Comparison of ENCODE assay signal across 1 cellular context in the genomic region with DNA sequence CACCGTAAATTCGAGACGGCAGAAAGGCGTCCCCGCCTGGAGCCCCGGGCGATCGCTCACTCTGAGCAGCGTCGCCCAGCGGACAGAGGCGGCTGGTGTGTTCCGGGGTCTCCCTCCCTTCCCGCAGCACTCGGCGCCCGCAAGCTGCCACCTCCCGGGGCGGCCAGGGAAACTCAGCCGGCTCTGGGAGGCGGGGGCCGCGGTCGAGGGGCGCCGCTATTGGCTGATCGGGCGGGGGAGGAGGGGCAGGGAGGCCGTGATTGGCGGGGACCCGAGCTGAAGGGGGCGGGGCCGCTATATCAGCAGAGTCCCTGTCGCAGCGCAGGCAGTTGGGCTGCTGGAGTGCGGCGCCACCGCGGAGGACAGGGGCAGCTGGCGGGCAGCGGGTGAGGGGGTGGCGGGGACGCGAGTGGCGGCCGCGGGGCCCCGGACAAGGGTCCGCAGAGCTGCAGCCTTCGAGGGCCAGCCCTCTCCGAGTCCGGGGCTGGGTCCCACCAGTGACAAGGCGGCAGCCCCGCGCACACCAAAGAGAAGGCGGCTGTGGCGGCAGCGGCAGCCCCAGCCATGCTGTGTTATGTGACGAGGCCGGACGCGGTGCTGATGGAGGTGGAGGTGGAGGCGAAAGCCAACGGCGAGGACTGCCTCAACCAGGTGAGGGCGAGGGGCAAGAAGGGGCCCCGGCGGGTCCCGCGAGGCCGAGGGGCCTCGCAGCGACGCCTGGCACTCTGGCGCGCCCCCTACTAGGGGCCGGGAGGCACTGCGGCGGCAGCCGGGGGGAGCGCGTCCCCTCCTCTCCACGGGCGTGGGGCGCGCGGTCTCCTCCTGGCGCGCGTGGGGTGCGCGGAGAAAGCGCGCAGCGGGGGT.
TF ChIP-seq lines count a peak whose summit lies in the region.

Gene MYLIP, plus strand, starts transcription at position 328 of the 864 bp plus-strand sequence. Its CDS starts 237 bp downstream, at position 565.

TF ChIP-seq in HepG2, 621 proteins besides CTCF, POLR2A, EP300 and RAD21 (continued from another document and continues in another):
- no peak for TF ChIP-seq NONO (IDR thresholded peaks at IDR 0.05)
- peak; percentile 43 for TF ChIP-seq NONO (CRISPR knock-in tag; conservative IDR thresholded peaks at IDR 0.05)
- TF ChIP-seq, protein P1, sequence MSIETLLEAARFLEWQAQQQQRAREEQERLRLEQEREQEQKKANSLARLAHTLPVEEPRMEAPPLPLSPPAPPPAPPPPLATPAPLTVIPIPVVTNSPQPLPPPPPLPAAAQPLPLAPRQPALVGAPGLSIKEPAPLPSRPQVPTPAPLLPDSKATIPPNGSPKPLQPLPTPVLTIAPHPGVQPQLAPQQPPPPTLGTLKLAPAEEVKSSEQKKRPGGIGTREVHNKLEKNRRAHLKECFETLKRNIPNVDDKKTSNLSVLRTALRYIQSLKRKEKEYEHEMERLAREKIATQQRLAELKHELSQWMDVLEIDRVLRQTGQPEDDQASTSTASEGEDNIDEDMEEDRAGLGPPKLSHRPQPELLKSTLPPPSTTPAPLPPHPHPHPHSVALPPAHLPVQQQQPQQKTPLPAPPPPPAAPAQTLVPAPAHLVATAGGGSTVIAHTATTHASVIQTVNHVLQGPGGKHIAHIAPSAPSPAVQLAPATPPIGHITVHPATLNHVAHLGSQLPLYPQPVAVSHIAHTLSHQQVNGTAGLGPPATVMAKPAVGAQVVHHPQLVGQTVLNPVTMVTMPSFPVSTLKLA (IDR thresholded peaks at IDR 0.05) = no peak
- TF ChIP-seq, protein P2, sequence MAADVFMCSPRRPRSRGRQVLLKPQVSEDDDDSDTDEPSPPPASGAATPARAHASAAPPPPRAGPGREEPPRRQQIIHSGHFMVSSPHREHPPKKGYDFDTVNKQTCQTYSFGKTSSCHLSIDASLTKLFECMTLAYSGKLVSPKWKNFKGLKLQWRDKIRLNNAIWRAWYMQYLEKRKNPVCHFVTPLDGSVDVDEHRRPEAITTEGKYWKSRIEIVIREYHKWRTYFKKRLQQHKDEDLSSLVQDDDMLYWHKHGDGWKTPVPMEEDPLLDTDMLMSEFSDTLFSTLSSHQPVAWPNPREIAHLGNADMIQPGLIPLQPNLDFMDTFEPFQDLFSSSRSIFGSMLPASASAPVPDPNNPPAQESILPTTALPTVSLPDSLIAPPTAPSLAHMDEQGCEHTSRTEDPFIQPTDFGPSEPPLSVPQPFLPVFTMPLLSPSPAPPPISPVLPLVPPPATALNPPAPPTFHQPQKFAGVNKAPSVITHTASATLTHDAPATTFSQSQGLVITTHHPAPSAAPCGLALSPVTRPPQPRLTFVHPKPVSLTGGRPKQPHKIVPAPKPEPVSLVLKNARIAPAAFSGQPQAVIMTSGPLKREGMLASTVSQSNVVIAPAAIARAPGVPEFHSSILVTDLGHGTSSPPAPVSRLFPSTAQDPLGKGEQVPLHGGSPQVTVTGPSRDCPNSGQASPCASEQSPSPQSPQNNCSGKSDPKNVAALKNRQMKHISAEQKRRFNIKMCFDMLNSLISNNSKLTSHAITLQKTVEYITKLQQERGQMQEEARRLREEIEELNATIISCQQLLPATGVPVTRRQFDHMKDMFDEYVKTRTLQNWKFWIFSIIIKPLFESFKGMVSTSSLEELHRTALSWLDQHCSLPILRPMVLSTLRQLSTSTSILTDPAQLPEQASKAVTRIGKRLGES (CRISPR knock-in tag; IDR thresholded peaks at IDR 0.05; ENCODE audit: borderline replicate concordance) = no peak; the same call in 1 of the 2 replicates
- TF ChIP-seq ZNF12 (CRISPR knock-in tag; IDR thresholded peaks at IDR 0.05) = no peak; the same call in 1 of the 2 replicates
- TF ChIP-seq GATAD1 (CRISPR knock-in tag; IDR thresholded peaks at IDR 0.05) = peak; percentile 70
- TF ChIP-seq SP1 (IDR thresholded peaks at IDR 0.05) = 0 out of 2 replicates have a peak, but pooled peaks have one; percentile 44
- peak; percentile 87 for TF ChIP-seq SP1 (CRISPR knock-in tag; IDR thresholded peaks at IDR 0.05)
- peak; percentile 86 for TF ChIP-seq ZC3H13 (CRISPR knock-in tag; IDR thresholded peaks at IDR 0.05)
- TF ChIP-seq ZNF724P (CRISPR knock-in tag; IDR thresholded peaks at IDR 0.05; ENCODE audit: borderline replicate concordance) = peak; percentile 78
- TF ChIP-seq ZNF496 (CRISPR knock-in tag; IDR thresholded peaks at IDR 0.05; ENCODE audit: insufficient replicate concordance) = no peak
- peak; percentile 46 for TF ChIP-seq CREB1 (IDR thresholded peaks at IDR 0.05)
- no peak for TF ChIP-seq CREB1 (CRISPR knock-in tag; IDR thresholded peaks at IDR 0.05)
- TF ChIP-seq PLRG1 (conservative IDR thresholded peaks at IDR 0.05) = no peak
- peak; percentile 70; the same call in 1 of the 2 replicates for TF ChIP-seq HMGXB3 (CRISPR knock-in tag; IDR thresholded peaks at IDR 0.05; ENCODE audit: borderline replicate concordance)
- peak; percentile 61 for TF ChIP-seq YY1 (IDR thresholded peaks at IDR 0.05; ENCODE audit: insufficient read depth, insufficient replicate concordance, low read depth, low read length)
- TF ChIP-seq DNMT3B (CRISPR knock-in tag; conservative IDR thresholded peaks at IDR 0.05) = 0 out of 2 replicates have a peak, but pooled peaks have one; percentile 43
- peak; percentile 88 for TF ChIP-seq ZMAT3 (CRISPR knock-in tag; conservative IDR thresholded peaks at IDR 0.05)
- peak; percentile 97; the same call in 1 of the 2 replicates for TF ChIP-seq AHR (CRISPR knock-in tag; IDR thresholded peaks at IDR 0.05)
- TF ChIP-seq ZSCAN31 (CRISPR knock-in tag; IDR thresholded peaks at IDR 0.05; ENCODE audit: low read depth) = peak; percentile 96
- no peak for TF ChIP-seq KLF9 (CRISPR knock-in tag; IDR thresholded peaks at IDR 0.05; ENCODE audit: low read depth)
- peak; percentile 81; the same call in 1 of the 2 replicates for TF ChIP-seq DNMT1 (CRISPR knock-in tag; IDR thresholded peaks at IDR 0.05)
- peak; percentile 23 for TF ChIP-seq RARA (CRISPR knock-in tag; IDR thresholded peaks at IDR 0.05)
- TF ChIP-seq SNAPC5 (CRISPR knock-in tag; IDR thresholded peaks at IDR 0.05; ENCODE audit: borderline replicate concordance) = peak; percentile 52; the same call in 1 of the 2 replicates
- peak; percentile 89; the same call in 1 of the 2 replicates for TF ChIP-seq ZNF235 (CRISPR knock-in tag; IDR thresholded peaks at IDR 0.05; ENCODE audit: borderline replicate concordance)
- TF ChIP-seq KLF15 (CRISPR knock-in tag; IDR thresholded peaks at IDR 0.05; ENCODE audit: borderline replicate concordance) = no peak
- TF ChIP-seq SRY (CRISPR knock-in tag; IDR thresholded peaks at IDR 0.05) = peak; percentile 82; the same call in 1 of the 2 replicates
- no peak for TF ChIP-seq NFE2L1 (CRISPR knock-in tag; IDR thresholded peaks at IDR 0.05; ENCODE audit: borderline replicate concordance)
- TF ChIP-seq, protein P3, sequence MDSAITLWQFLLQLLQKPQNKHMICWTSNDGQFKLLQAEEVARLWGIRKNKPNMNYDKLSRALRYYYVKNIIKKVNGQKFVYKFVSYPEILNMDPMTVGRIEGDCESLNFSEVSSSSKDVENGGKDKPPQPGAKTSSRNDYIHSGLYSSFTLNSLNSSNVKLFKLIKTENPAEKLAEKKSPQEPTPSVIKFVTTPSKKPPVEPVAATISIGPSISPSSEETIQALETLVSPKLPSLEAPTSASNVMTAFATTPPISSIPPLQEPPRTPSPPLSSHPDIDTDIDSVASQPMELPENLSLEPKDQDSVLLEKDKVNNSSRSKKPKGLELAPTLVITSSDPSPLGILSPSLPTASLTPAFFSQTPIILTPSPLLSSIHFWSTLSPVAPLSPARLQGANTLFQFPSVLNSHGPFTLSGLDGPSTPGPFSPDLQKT (CRISPR knock-in tag; IDR thresholded peaks at IDR 0.05; ENCODE audit: borderline replicate concordance) = no peak
- TF ChIP-seq KDM3A (CRISPR knock-in tag; IDR thresholded peaks at IDR 0.05; ENCODE audit: low read depth) = peak; percentile 24
- 0 out of 2 replicates have a peak, but pooled peaks have one; percentile 23 for TF ChIP-seq ZNF256 (CRISPR knock-in tag; conservative IDR thresholded peaks at IDR 0.05)
- TF ChIP-seq CHD2 (IDR thresholded peaks at IDR 0.05; ENCODE audit: low read depth, low read length) = peak; percentile 84
- TF ChIP-seq ZNF430 (CRISPR knock-in tag; IDR thresholded peaks at IDR 0.05) = 0 out of 2 replicates have a peak, but pooled peaks have one; percentile 65
- TF ChIP-seq ZNF558 (CRISPR knock-in tag; IDR thresholded peaks at IDR 0.05; ENCODE audit: borderline replicate concordance) = peak; percentile 55; the same call in 1 of the 2 replicates
- TF ChIP-seq ZNF746 (CRISPR knock-in tag; IDR thresholded peaks at IDR 0.05) = peak; percentile 45; the same call in 1 of the 2 replicates
- TF ChIP-seq MXD3 (CRISPR knock-in tag; IDR thresholded peaks at IDR 0.05) = peak; percentile 80; the same call in 1 of the 2 replicates
- no peak for TF ChIP-seq ZNF737 (CRISPR knock-in tag; IDR thresholded peaks at IDR 0.05; ENCODE audit: borderline replicate concordance)
- TF ChIP-seq, protein P4, sequence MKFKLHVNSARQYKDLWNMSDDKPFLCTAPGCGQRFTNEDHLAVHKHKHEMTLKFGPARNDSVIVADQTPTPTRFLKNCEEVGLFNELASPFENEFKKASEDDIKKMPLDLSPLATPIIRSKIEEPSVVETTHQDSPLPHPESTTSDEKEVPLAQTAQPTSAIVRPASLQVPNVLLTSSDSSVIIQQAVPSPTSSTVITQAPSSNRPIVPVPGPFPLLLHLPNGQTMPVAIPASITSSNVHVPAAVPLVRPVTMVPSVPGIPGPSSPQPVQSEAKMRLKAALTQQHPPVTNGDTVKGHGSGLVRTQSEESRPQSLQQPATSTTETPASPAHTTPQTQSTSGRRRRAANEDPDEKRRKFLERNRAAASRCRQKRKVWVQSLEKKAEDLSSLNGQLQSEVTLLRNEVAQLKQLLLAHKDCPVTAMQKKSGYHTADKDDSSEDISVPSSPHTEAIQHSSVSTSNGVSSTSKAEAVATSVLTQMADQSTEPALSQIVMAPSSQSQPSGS (CRISPR knock-in tag; IDR thresholded peaks at IDR 0.05) = peak; percentile 77; the same call in 1 of the 2 replicates
- TF ChIP-seq, protein P5, sequence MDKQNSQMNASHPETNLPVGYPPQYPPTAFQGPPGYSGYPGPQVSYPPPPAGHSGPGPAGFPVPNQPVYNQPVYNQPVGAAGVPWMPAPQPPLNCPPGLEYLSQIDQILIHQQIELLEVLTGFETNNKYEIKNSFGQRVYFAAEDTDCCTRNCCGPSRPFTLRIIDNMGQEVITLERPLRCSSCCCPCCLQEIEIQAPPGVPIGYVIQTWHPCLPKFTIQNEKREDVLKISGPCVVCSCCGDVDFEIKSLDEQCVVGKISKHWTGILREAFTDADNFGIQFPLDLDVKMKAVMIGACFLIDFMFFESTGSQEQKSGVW (CRISPR knock-in tag; IDR thresholded peaks at IDR 0.05; ENCODE audit: borderline replicate concordance) = peak; percentile 57; the same call in 1 of the 2 replicates
- TF ChIP-seq, protein P6, sequence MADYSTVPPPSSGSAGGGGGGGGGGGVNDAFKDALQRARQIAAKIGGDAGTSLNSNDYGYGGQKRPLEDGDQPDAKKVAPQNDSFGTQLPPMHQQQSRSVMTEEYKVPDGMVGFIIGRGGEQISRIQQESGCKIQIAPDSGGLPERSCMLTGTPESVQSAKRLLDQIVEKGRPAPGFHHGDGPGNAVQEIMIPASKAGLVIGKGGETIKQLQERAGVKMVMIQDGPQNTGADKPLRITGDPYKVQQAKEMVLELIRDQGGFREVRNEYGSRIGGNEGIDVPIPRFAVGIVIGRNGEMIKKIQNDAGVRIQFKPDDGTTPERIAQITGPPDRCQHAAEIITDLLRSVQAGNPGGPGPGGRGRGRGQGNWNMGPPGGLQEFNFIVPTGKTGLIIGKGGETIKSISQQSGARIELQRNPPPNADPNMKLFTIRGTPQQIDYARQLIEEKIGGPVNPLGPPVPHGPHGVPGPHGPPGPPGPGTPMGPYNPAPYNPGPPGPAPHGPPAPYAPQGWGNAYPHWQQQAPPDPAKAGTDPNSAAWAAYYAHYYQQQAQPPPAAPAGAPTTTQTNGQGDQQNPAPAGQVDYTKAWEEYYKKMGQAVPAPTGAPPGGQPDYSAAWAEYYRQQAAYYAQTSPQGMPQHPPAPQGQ (CRISPR knock-in tag; IDR thresholded peaks at IDR 0.05; ENCODE audit: borderline replicate concordance) = no peak
- peak; percentile 93 for TF ChIP-seq ATF7-NPFF (CRISPR knock-in tag; IDR thresholded peaks at IDR 0.05; ENCODE audit: low read depth)
- TF ChIP-seq, protein P7, sequence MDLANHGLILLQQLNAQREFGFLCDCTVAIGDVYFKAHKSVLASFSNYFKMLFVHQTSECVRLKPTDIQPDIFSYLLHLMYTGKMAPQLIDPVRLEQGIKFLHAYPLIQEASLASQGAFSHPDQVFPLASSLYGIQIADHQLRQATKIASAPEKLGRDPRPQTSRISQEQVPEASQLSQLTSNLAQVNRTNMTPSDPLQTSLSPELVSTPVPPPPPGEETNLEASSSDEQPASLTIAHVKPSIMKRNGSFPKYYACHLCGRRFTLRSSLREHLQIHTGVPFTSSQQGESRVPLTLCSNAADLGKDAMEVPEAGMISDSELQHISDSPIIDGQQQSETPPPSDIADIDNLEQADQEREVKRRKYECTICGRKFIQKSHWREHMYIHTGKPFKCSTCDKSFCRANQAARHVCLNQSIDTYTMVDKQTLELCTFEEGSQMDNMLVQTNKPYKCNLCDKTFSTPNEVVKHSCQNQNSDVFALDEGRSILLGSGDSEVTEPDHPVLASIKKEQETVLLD (CRISPR knock-in tag; IDR thresholded peaks at IDR 0.05; ENCODE audit: low read depth) = peak; percentile 23; the same call in 1 of the 2 replicates
